ENCODE assay signal across 12 cellular contexts in genomic region chr9:37531699-37532098, GRCh38. TPM values are rescaled to one million over a fixed set of nuclear protein-coding genes. Genes with fewer than 3 reads are reported as not detected.
DNase-seq lines count a peak whose midpoint lies in the region; ATAC-seq and TF ChIP-seq lines count a peak whose summit lies in the region.
"Had no signal": no experiment of that assay in that cellular context is flagged by ENCODE, and none has a peak within 500 bp of the region (broad histone marks: within the 10 kb centered on the region; RNA-seq: fewer than 3 reads in every experiment).

No MANE protein-coding gene starts in this region.

- ATAC-seq in GM18508 (IDR thresholded peaks at IDR 0.05; ENCODE audit: insufficient read depth, unreplicated experiment) (peak; percentile 61), GM21825 (IDR thresholded peaks at IDR 0.05; ENCODE audit: unreplicated experiment) (peak; percentile 56), T-helper 17 cell (peak; percentile 83)

- peaks cover 1% of the 10 kb centered on the region for H3K9me3 Mint-ChIP-seq in glutamatergic neuron (ENCODE audit: unreplicated experiment)
- H3K9me3 Mint-ChIP-seq: activated naive CD4-positive, alpha-beta T cell treated with anti-CD3 and anti-CD28 coated beads, Interleukin-2, amount 50 U/mL, for 72 hours had no signal

- no peak overlapping the region for H3K9ac ChIP-seq in mucosa of rectum (ENCODE audit: low read depth in 1 of 2, low read length in 2 of 2)

- peaks cover 3 to 12% of the 10 kb centered on the region in 2 donors for H3K36me3 ChIP-seq in mucosa of rectum (ENCODE audit: control insufficient read depth in 2 of 2, insufficient read depth in 2 of 2, low read length in 2 of 2)
- peaks cover 36% of the 10 kb centered on the region for H3K36me3 ChIP-seq in right atrium auricular region

- H3K9me3 ChIP-seq in T-helper 17 cell (ENCODE audit: control insufficient read depth, low read length, poor library complexity, severe bottlenecking), result no peaks in the 10 kb centered on the region
- no peaks in the 10 kb centered on the region for H3K9me3 ChIP-seq in mucosa of rectum (ENCODE audit: control insufficient read depth in 2 of 2, low read length in 2 of 2)
- H3K9me3 ChIP-seq in right atrium auricular region, result no peaks in the 10 kb centered on the region

- peak overlapping the region; percentile 39 to 69 for H3K27ac ChIP-seq in mucosa of rectum (ENCODE audit: low read depth in 2 of 2, low read length in 2 of 2)
- no peak overlapping the region for H3K27ac ChIP-seq in right atrium auricular region
- H3K27ac ChIP-seq: SK-N-MC had no signal

- H3K36me3 Mint-ChIP-seq in T-helper 17 cell (ENCODE audit: low read depth) (peaks cover 3% of the 10 kb centered on the region), glutamatergic neuron (ENCODE audit: unreplicated experiment) (peaks cover 8% of the 10 kb centered on the region)

- peak overlapping the region in 1 of 2 donors; percentile 33 for H3K4me3 ChIP-seq in mucosa of rectum (ENCODE audit: low read length in 2 of 2)
- H3K4me3 ChIP-seq in right atrium auricular region, result no peak overlapping the region
- H3K4me3 ChIP-seq: SK-N-MC had no signal

- H3K27me3 Mint-ChIP-seq in T-helper 17 cell (no peaks in the 10 kb centered on the region), glutamatergic neuron (ENCODE audit: unreplicated experiment) (peaks cover 2% of the 10 kb centered on the region)

- H3K4me1 Mint-ChIP-seq in T-helper 17 cell, result peaks cover 23% of the 10 kb centered on the region
- peaks cover 4% of the 10 kb centered on the region for H3K4me1 Mint-ChIP-seq in glutamatergic neuron (ENCODE audit: low read depth, unreplicated experiment)

- H3K4me1 ChIP-seq in mucosa of rectum (ENCODE audit: control insufficient read depth in 2 of 2, insufficient read depth in 2 of 2, low read length in 2 of 2) (peaks cover 0 to 3% of the 10 kb centered on the region in 2 donors), right atrium auricular region (no peaks in the 10 kb centered on the region)

- TF ChIP-seq CTCF in right atrium auricular region (IDR thresholded peaks at IDR 0.05) (no peak), glutamatergic neuron (IDR thresholded peaks at IDR 0.05; ENCODE audit: partially characterized antibody, unreplicated experiment) (no peak)

- H3K27me3 ChIP-seq in mucosa of rectum (ENCODE audit: control insufficient read depth in 2 of 2, insufficient read depth in 2 of 2, low read length in 2 of 2) (no peaks in the 10 kb centered on the region), right atrium auricular region (no peaks in the 10 kb centered on the region)

- peak in 2 of 3 donors; percentile 42 to 44 for DNase-seq in T-helper 17 cell
- no peak for DNase-seq in right atrium auricular region (ENCODE audit: low spot score)
- no peak for DNase-seq in NCI-H69 (lab: John Stamatoyannopoulos, UW)
- DNase-seq in glutamatergic neuron, result no peak
- DNase-seq in NK-92 (lab: John Stamatoyannopoulos, UW; ENCODE audit: unreplicated experiment), result no peak
- DNase-seq: DND-41, NCI-H2227 treated with DMSO at 0.1 percent for 48 hours had no signal

- H3K27ac Mint-ChIP-seq in T-helper 17 cell (peak overlapping the region; percentile 97), glutamatergic neuron (ENCODE audit: unreplicated experiment) (no peak overlapping the region)

- H3K4me3 Mint-ChIP-seq in T-helper 17 cell, result peak overlapping the region; percentile 69
- H3K4me3 Mint-ChIP-seq in glutamatergic neuron (ENCODE audit: unreplicated experiment), result no peak overlapping the region

RNA-seq across cellular contexts. Expression of gene FBXO10, which starts 44.5 kb away (rescaled TPM):
- total RNA-seq in T-helper 17 cell (1 to 10 TPM; 2.6 to 6.6 TPM), right atrium auricular region (1 to 10 TPM; 5.5 to 5.7 TPM), glutamatergic neuron (ENCODE audit: unreplicated experiment) (68.7 TPM)

RNA-seq across cellular contexts. Expression of gene POLR1E, which starts 46.0 kb away (rescaled TPM):
- 10 to 100 TPM; 28.6 to 38.3 TPM for total RNA-seq in T-helper 17 cell
- total RNA-seq in right atrium auricular region, result 10 to 100 TPM in 1 of 2 donors, 1 to 10 TPM in 1; 9.6 to 13.3 TPM
- 58.2 TPM for total RNA-seq in glutamatergic neuron (ENCODE audit: unreplicated experiment)

Comparison
In these comparisons a context has a peak if more than half of its experiments do, and no peak if none do; other contexts are left out.
1. DNase-seq: peak in T-helper 17 cell (2 of 3); none in right atrium auricular region (single experiment), NCI-H69 (single experiment), glutamatergic neuron (single experiment) and NK-92 (single experiment).
2. H3K27ac ChIP-seq: peak in mucosa of rectum (2 of 2); none in right atrium auricular region (0 of 2).
3. Peak in every context shown above with its lines, with median percentiles within 50 percentile points of each other: ATAC-seq.